In the genomic region with DNA sequence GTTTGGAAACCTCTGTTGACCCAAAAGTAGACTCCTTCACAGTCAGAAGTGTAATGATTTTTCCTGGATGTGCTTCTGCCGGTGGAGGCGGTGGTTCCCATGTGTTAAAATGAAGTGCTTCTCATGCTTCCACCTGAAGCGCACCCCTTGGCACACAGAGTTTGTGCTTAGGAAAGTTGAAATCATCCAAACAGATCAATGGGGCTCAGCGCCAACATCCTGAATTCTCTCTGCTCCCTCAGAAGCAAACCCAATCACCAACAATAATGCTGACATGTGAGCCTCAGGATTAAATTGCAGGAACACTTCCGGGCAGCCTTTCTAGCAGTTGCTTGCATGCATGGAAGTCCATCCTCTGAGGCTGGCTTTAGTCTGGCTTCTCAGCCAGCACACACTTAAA, we compare ENCODE assay signal across 15 cellular contexts.
DNase-seq lines count a peak whose midpoint lies in the region; ATAC-seq and TF ChIP-seq lines count a peak whose summit lies in the region.
"Had no signal": no experiment of that assay in that cellular context is flagged by ENCODE, and none has a peak within 500 bp of the region (broad histone marks: within the 10 kb centered on the region; RNA-seq: fewer than 3 reads in every experiment).

No MANE protein-coding gene starts in this region.

- DNase-seq in DMS153 (lab: John Stamatoyannopoulos, UW) (peak; percentile 68), NCI-H128 (lab: John Stamatoyannopoulos, UW; ENCODE audit: unreplicated experiment) (peak; percentile 47), NCI-H2227 (lab: John Stamatoyannopoulos, UW; ENCODE audit: unreplicated experiment) (peak; percentile 61), left kidney (ENCODE audit: low read depth, low spot score) (peak; percentile 21), SKM-1 treated with dmso at 0.1 percent for 144 hours (lab: John Stamatoyannopoulos, UW; ENCODE audit: unreplicated experiment) (no peak), progenitor cell of endocrine pancreas (ENCODE audit: low spot score, unreplicated experiment) (no peak)
- DNase-seq: AML-193, DMS79, GM23248, NCI-H1694, NCI-H526, Peyer's patch, Right ventricle myocardium superior, T-helper 17 cell had no signal

- H3K27ac Mint-ChIP-seq in progenitor cell of endocrine pancreas = no peak overlapping the region
- H3K27ac Mint-ChIP-seq: T-helper 17 cell had no signal

- peaks cover 8% of the 10 kb centered on the region for H3K9me3 Mint-ChIP-seq in progenitor cell of endocrine pancreas (ENCODE audit: low read depth)

- no peaks in the 10 kb centered on the region for H3K36me3 Mint-ChIP-seq in progenitor cell of endocrine pancreas (ENCODE audit: insufficient read depth)

- ATAC-seq in HG03432 (IDR thresholded peaks at IDR 0.05; ENCODE audit: unreplicated experiment) = no peak
- ATAC-seq: T-helper 17 cell had no signal

- H3K4me1 Mint-ChIP-seq in progenitor cell of endocrine pancreas (ENCODE audit: low read depth) = no peaks in the 10 kb centered on the region
- H3K4me1 Mint-ChIP-seq: T-helper 17 cell had no signal

- TF ChIP-seq CTCF in progenitor cell of endocrine pancreas (IDR thresholded peaks at IDR 0.05; ENCODE audit: unreplicated experiment) = no peak

- H3K27me3 Mint-ChIP-seq in progenitor cell of endocrine pancreas = peaks cover 18% of the 10 kb centered on the region

- H3K4me3 Mint-ChIP-seq in progenitor cell of endocrine pancreas (ENCODE audit: low read depth) = no peak overlapping the region
- H3K4me3 Mint-ChIP-seq: T-helper 17 cell had no signal

Comparison
In these comparisons a context has a peak if more than half of its experiments do, and no peak if none do; other contexts are left out.
1. DNase-seq: peak in DMS153 (single experiment), NCI-H128 (single experiment), NCI-H2227 (single experiment) and left kidney (single experiment); none in SKM-1 treated with dmso at 0.1 percent for 144 hours (single experiment) and progenitor cell of endocrine pancreas (single experiment).